In genomic region chr20:62652051-62652893, GRCh38 we compare ENCODE assay signal across 7 cellular contexts. TPM values are rescaled to one million over a fixed set of nuclear protein-coding genes. Genes with fewer than 3 reads are reported as not detected.
DNase-seq lines count a peak whose midpoint lies in the region; ATAC-seq, FAIRE-seq and TF ChIP-seq lines count a peak whose summit lies in the region.

No MANE protein-coding gene starts in this region.

- H3K27ac Mint-ChIP-seq in activated naive CD4-positive, alpha-beta T cell treated with anti-CD3 and anti-CD28 coated beads, Interleukin-2, amount 10 ng/mL, durations not matched to agents 7 days and 5 days: peak overlapping the region; percentile 99

- peaks cover 66% of the 10 kb centered on the region for H3K4me1 Mint-ChIP-seq in activated naive CD4-positive, alpha-beta T cell treated with anti-CD3 and anti-CD28 coated beads, Interleukin-2, amount 10 ng/mL, durations not matched to agents 7 days and 5 days

- H3K27ac ChIP-seq in thoracic aorta: peak overlapping the region; percentile 81 to 84

- no peaks in the 10 kb centered on the region for H3K27me3 Mint-ChIP-seq in activated naive CD4-positive, alpha-beta T cell treated with anti-CD3 and anti-CD28 coated beads, Interleukin-2, amount 10 ng/mL, durations not matched to agents 7 days and 5 days

- no peaks in the 10 kb centered on the region for H3K9me3 ChIP-seq in thoracic aorta

- no peak for TF ChIP-seq CTCF in thoracic aorta (IDR thresholded peaks at IDR 0.05)

- no peaks in the 10 kb centered on the region for H3K36me3 ChIP-seq in thoracic aorta

- H3K27me3 ChIP-seq in thoracic aorta (replicated peaks; ENCODE audit: insufficient read depth): no peaks in the 10 kb centered on the region

- DNase-seq in RCC 7860 (ENCODE audit: low spot score): peak; percentile 46
- DNase-seq in activated naive CD4-positive, alpha-beta T cell treated with anti-CD3 and anti-CD28 coated beads, Interleukin-2, amount 10 ng/mL, durations not matched to agents 7 days and 5 days: peak; percentile 84
- peak; percentile 54 for DNase-seq in globus pallidus (ENCODE audit: low spot score)
- DNase-seq in occipital lobe (lab: John Stamatoyannopoulos, UW): peak; percentile 60
- DNase-seq in thoracic aorta (ENCODE audit: low spot score): peak; percentile 85

- CTCF ChIA-PET in activated naive CD4-positive, alpha-beta T cell treated with anti-CD3 and anti-CD28 coated beads, Interleukin-2, amount 10 ng/mL, durations not matched to agents 7 days and 5 days (lab: Charles Lee): interaction anchor here (1.1 to 2.1 kb wide), 5 partner anchors 9 to 142 kb away, joined by 4 to 8 read pairs (median 6); partner anchors contain the start of gene SLCO4A1

- ATAC-seq in GM18858 (IDR thresholded peaks at IDR 0.05; ENCODE audit: unreplicated experiment) (peak; percentile 41), HG02938 (IDR thresholded peaks at IDR 0.05; ENCODE audit: unreplicated experiment) (peak; percentile 55), thoracic aorta (ENCODE audit: insufficient number of reproducible peaks, low FRiP score, low read depth) (peak; percentile 90)

- peak overlapping the region; percentile 59 for H3K4me3 ChIP-seq in thoracic aorta

- H3K4me3 Mint-ChIP-seq in activated naive CD4-positive, alpha-beta T cell treated with anti-CD3 and anti-CD28 coated beads, Interleukin-2, amount 10 ng/mL, durations not matched to agents 7 days and 5 days: peak overlapping the region; percentile 77

- H3K9me3 Mint-ChIP-seq in activated naive CD4-positive, alpha-beta T cell treated with anti-CD3 and anti-CD28 coated beads, Interleukin-2, amount 10 ng/mL, durations not matched to agents 7 days and 5 days: no peaks in the 10 kb centered on the region

- peaks cover 38% of the 10 kb centered on the region for H3K36me3 Mint-ChIP-seq in activated naive CD4-positive, alpha-beta T cell treated with anti-CD3 and anti-CD28 coated beads, Interleukin-2, amount 10 ng/mL, durations not matched to agents 7 days and 5 days

- peaks cover 10 to 16% of the 10 kb centered on the region in 2 donors for H3K4me1 ChIP-seq in thoracic aorta (ENCODE audit: control insufficient read depth in 1 of 2, low read depth in 2 of 2)

- FAIRE-seq in RCC 7860 (lab: Jason Lieb, UNC): no peak

RNA-seq across cellular contexts. Expression of gene SLCO4A1, which starts 10.0 kb away (rescaled TPM):
- total RNA-seq in occipital lobe (1.6 TPM), thoracic aorta (10 to 100 TPM; 22.1 to 26.0 TPM)

RNA-seq across cellular contexts. Expression of gene NTSR1, which starts 56.4 kb away (rescaled TPM):
- 6.7 TPM for total RNA-seq in occipital lobe
- not detected for total RNA-seq in thoracic aorta

Comparison
In these comparisons a context has a peak if more than half of its experiments do, and no peak if none do; other contexts are left out.
1. Peak in every context shown above with its lines: DNase-seq, ATAC-seq, H3K4me3 ChIP-seq and H3K27ac ChIP-seq.